8 cellular contexts compared by ENCODE assay signal in the genomic region with DNA sequence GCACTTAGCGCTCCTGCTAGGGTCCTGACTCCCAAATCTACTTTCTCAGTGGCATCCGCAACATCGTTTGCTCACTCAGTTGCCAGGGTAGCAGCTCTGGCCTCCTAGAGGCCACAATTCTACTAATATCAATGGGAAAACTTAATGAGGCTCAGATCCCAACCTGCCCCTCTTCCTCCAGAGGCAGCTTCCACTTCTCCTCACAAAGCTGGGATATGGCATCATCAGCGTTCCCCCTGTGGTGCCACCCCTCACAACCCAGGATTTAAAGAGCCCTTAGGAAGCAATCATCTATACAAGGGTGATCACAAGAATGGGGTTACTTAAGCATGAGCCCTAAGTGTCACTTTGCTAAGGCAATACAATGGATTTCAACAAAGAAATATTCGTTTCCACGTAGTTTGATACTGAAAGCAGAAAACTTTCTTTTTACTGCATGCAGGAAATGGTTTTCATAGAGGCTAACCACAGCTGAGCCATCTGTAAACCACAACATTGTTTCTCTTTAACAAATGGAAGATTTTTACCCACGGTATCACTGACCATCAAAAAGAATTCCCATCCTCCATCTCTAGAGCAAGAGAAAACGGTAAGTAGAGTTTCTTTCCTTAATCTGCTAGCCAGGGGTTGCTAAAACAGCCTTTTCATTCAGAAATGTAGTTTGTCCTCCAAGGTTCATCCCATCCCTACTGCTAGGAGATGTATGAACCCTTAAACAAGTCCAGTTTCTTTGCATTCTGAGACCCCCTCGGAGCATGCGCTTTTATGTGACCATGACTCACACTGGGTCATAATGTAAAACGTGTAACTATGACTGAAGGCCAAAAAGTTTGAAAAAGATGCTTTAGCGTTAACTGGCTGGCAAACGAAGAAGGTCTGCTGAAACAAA.
DNase-seq lines count a peak whose midpoint lies in the region; ATAC-seq and TF ChIP-seq lines count a peak whose summit lies in the region.

No MANE protein-coding gene starts in this region.

- intact Hi-C loops in activated CD4-positive, alpha-beta T cell treated with anti-CD3 and anti-CD28 coated beads, Interleukin-2, amount 10 ng/mL, durations not matched to agents 24 days and 14 days (cut with micrococcal nuclease), result loop anchor here (1.0 kb wide), 1 partner anchor 60 kb away; no protein-coding TSS in a partner anchor
- intact Hi-C loops in activated CD4-positive, alpha-beta memory T cell treated with anti-CD3 and anti-CD28 coated beads for 36 hours (cut with micrococcal nuclease), result loop anchor here (1.0 kb wide), 2 partner anchors 14 to 60 kb away; no protein-coding TSS in a partner anchor

- H3K36me3 ChIP-seq in SJSA1, result no peaks in the 10 kb centered on the region

- peaks cover 23% of the 10 kb centered on the region for H3K4me1 Mint-ChIP-seq in activated CD4-positive, alpha-beta T cell treated with anti-CD3 and anti-CD28 coated beads, Interleukin-2, amount 10 ng/mL, durations not matched to agents 24 days and 14 days
- H3K4me1 Mint-ChIP-seq in activated CD4-positive, alpha-beta memory T cell treated with anti-CD3 and anti-CD28 coated beads for 36 hours (ENCODE audit: low read depth), result peaks cover 27% of the 10 kb centered on the region

- H3K4me3 ChIP-seq in SJSA1, result peak overlapping the region; percentile 18
- H3K4me3 ChIP-seq in foreskin fibroblast (ENCODE audit: low read depth in 1 of 2, low read length in 2 of 2), result peak overlapping the region; percentile 22 to 37

- peak; percentile 74 for DNase-seq in activated CD4-positive, alpha-beta T cell treated with anti-CD3 and anti-CD28 coated beads, Interleukin-2, amount 10 ng/mL, durations not matched to agents 24 days and 14 days
- no peak for DNase-seq in activated CD4-positive, alpha-beta T cell treated with anti-CD3 and anti-CD28 coated beads for 48 hours
- peak; percentile 62 to 96 for DNase-seq in SJSA1 (ENCODE audit: low read depth in 1 of 2, low spot score in 2 of 2)
- peak; percentile 75 to 85 for DNase-seq in foreskin fibroblast
- no peak for DNase-seq in NCI-H524 treated with DMSO at 0.1 percent for 48 hours (lab: John Stamatoyannopoulos, UW)
- no peak for DNase-seq in retina
- no peak for DNase-seq in activated CD4-positive, alpha-beta memory T cell treated with anti-CD3 and anti-CD28 coated beads for 36 hours

- POLR2A ChIA-PET in activated CD4-positive, alpha-beta memory T cell treated with anti-CD3 and anti-CD28 coated beads for 36 hours (lab: Charles Lee), result interaction anchor here (1.2 kb wide), 1 partner anchor 14 kb away, joined by 4 read pairs; no protein-coding TSS in a partner anchor

- TF ChIP-seq CTCF in foreskin fibroblast (IDR thresholded peaks at IDR 0.05; ENCODE audit: low read depth, low read length), result peak; percentile 5

- H3K36me3 Mint-ChIP-seq in activated CD4-positive, alpha-beta T cell treated with anti-CD3 and anti-CD28 coated beads, Interleukin-2, amount 10 ng/mL, durations not matched to agents 24 days and 14 days (ENCODE audit: low read depth), result peaks cover 17% of the 10 kb centered on the region
- H3K36me3 Mint-ChIP-seq in activated CD4-positive, alpha-beta memory T cell treated with anti-CD3 and anti-CD28 coated beads for 36 hours, result peaks cover 15% of the 10 kb centered on the region

- H3K4me1 ChIP-seq in SJSA1 (replicated peaks), result peaks cover 48% of the 10 kb centered on the region

- CTCF ChIA-PET in activated CD4-positive, alpha-beta memory T cell treated with anti-CD3 and anti-CD28 coated beads for 36 hours (lab: Charles Lee), result interaction anchor here (1.4 to 1.9 kb wide), 2 partner anchors 120 kb away, joined by 4 to 9 read pairs; no protein-coding TSS in a partner anchor

- H3K9me3 Mint-ChIP-seq in activated CD4-positive, alpha-beta T cell treated with anti-CD3 and anti-CD28 coated beads, Interleukin-2, amount 10 ng/mL, durations not matched to agents 24 days and 14 days, result no peaks in the 10 kb centered on the region
- no peaks in the 10 kb centered on the region for H3K9me3 Mint-ChIP-seq in activated CD4-positive, alpha-beta memory T cell treated with anti-CD3 and anti-CD28 coated beads for 36 hours

- peak overlapping the region; percentile 58 for H3K4me3 Mint-ChIP-seq in activated CD4-positive, alpha-beta T cell treated with anti-CD3 and anti-CD28 coated beads, Interleukin-2, amount 10 ng/mL, durations not matched to agents 24 days and 14 days
- no peak overlapping the region for H3K4me3 Mint-ChIP-seq in activated CD4-positive, alpha-beta memory T cell treated with anti-CD3 and anti-CD28 coated beads for 36 hours

- H3K27ac ChIP-seq in SJSA1, result peak overlapping the region; percentile 97

- peaks cover 28% of the 10 kb centered on the region for H3K27me3 Mint-ChIP-seq in activated CD4-positive, alpha-beta T cell treated with anti-CD3 and anti-CD28 coated beads, Interleukin-2, amount 10 ng/mL, durations not matched to agents 24 days and 14 days
- peaks cover 2% of the 10 kb centered on the region for H3K27me3 Mint-ChIP-seq in activated CD4-positive, alpha-beta memory T cell treated with anti-CD3 and anti-CD28 coated beads for 36 hours

- H3K27ac Mint-ChIP-seq in activated CD4-positive, alpha-beta T cell treated with anti-CD3 and anti-CD28 coated beads, Interleukin-2, amount 10 ng/mL, durations not matched to agents 24 days and 14 days, result no peak overlapping the region
- H3K27ac Mint-ChIP-seq in activated CD4-positive, alpha-beta memory T cell treated with anti-CD3 and anti-CD28 coated beads for 36 hours, result no peak overlapping the region

- no peaks in the 10 kb centered on the region for H3K27me3 ChIP-seq in SJSA1 (replicated peaks)

- no peaks in the 10 kb centered on the region for H3K9me3 ChIP-seq in SJSA1 (replicated peaks)

- ATAC-seq in HG02885 (IDR thresholded peaks at IDR 0.05; ENCODE audit: poor library complexity, unreplicated experiment), result peak; percentile 87

Comparison
In these comparisons a context has a peak if more than half of its experiments do, and no peak if none do; other contexts are left out.
1. DNase-seq: peak in activated CD4-positive, alpha-beta T cell treated with anti-CD3 and anti-CD28 coated beads, Interleukin-2, amount 10 ng/mL, durations not matched to agents 24 days and 14 days (single experiment), SJSA1 (2 of 2) and foreskin fibroblast (2 of 2); none in activated CD4-positive, alpha-beta T cell treated with anti-CD3 and anti-CD28 coated beads for 48 hours (single experiment), NCI-H524 treated with DMSO at 0.1 percent for 48 hours (single experiment), retina (single experiment) and activated CD4-positive, alpha-beta memory T cell treated with anti-CD3 and anti-CD28 coated beads for 36 hours (single experiment).